ENCODE assay signal across 8 cellular contexts in genomic region chr10:124612611-124613498, GRCh38.
A peak's percentile ranks its signal among the peaks of the same experiment; 100 is the strongest.
DNase-seq lines count a peak whose midpoint lies in the region; ATAC-seq, FAIRE-seq and TF ChIP-seq lines count a peak whose summit lies in the region.

No MANE protein-coding gene starts in this region.

- H3K4me1 ChIP-seq in Peyer's patch, result peaks cover 0 to 30% (median 14%) of the 10 kb centered on the region in 4 donors

- no peak for TF ChIP-seq CTCF in Peyer's patch (IDR thresholded peaks at IDR 0.05)
- TF ChIP-seq CTCF in retinal pigment epithelial cell (conservative IDR thresholded peaks at IDR 0.05; ENCODE audit: low read depth, low read length), result peak; percentile 15

- peak; percentile 80 for FAIRE-seq in GM12891 (lab: Jason Lieb, UNC)
- FAIRE-seq in frontal cortex (lab: Jason Lieb, UNC), result no peak

- DNase-seq in GM12891 (ENCODE audit: insufficient read length, low spot score), result no peak
- DNase-seq in Peyer's patch, result peak in 2 of 3 donors; percentile 72 to 75
- DNase-seq in erythroblast (lab: John Stamatoyannopoulos, UW), result peak; percentile 21 to 41
- DNase-seq in retinal pigment epithelial cell (ENCODE audit: low read depth), result no peak
- no peak for DNase-seq in DMS79 treated with DMSO at 0.1 percent for 48 hours (lab: John Stamatoyannopoulos, UW)
- DNase-seq in frontal cortex (ENCODE audit: low spot score in 2 of 2), result no peak
- no peak for DNase-seq in NCI-H748 (lab: John Stamatoyannopoulos, UW; ENCODE audit: unreplicated experiment)

- no peak overlapping the region for H3K4me3 ChIP-seq in Peyer's patch
- no peak overlapping the region for H3K4me3 ChIP-seq in retinal pigment epithelial cell (ENCODE audit: low read length)

- no peaks in the 10 kb centered on the region for H3K9me3 ChIP-seq in Peyer's patch

- TF ChIP-seq POLR2A in GM12891 (IDR thresholded peaks at IDR 0.05; ENCODE audit: low read depth, low read length) (no peak), Peyer's patch (IDR thresholded peaks at IDR 0.05) (no peak), erythroblast (IDR thresholded peaks at IDR 0.05; ENCODE audit: low read length) (no peak)

- ATAC-seq in GM18520 (IDR thresholded peaks at IDR 0.05; ENCODE audit: unreplicated experiment), result no peak

- no peaks in the 10 kb centered on the region for H3K27me3 ChIP-seq in Peyer's patch

- H3K27ac ChIP-seq in Peyer's patch, result peak overlapping the region in 3 of 4 donors; percentile 9 to 57 (median 30)

- H3K36me3 ChIP-seq in Peyer's patch, result peaks cover 0 to 16% (median 0%) of the 10 kb centered on the region in 3 donors

TF ChIP-seq in GM12891, 5 proteins besides CTCF, POLR2A, EP300 and RAD21:
- TF ChIP-seq POU2F2 (IDR thresholded peaks at IDR 0.05; ENCODE audit: low read depth, low read length) (no peak), POLR2AphosphoS5 (IDR thresholded peaks at IDR 0.05; ENCODE audit: low read depth, low read length) (no peak), SPI1 (IDR thresholded peaks at IDR 0.05; ENCODE audit: low read depth, low read length) (no peak), PAX5 (IDR thresholded peaks at IDR 0.05; ENCODE audit: insufficient read depth, low read length, severe bottlenecking) (no peak), TAF1 (IDR thresholded peaks at IDR 0.05; ENCODE audit: low read depth, low read length) (no peak)

Comparison
In these comparisons a context has a peak if more than half of its experiments do, and no peak if none do; other contexts are left out.
1. DNase-seq: peak in Peyer's patch (2 of 3) and erythroblast (2 of 2); none in GM12891 (single experiment), retinal pigment epithelial cell (single experiment), DMS79 treated with DMSO at 0.1 percent for 48 hours (single experiment), frontal cortex (0 of 2) and NCI-H748 (single experiment).